In the genomic region with DNA sequence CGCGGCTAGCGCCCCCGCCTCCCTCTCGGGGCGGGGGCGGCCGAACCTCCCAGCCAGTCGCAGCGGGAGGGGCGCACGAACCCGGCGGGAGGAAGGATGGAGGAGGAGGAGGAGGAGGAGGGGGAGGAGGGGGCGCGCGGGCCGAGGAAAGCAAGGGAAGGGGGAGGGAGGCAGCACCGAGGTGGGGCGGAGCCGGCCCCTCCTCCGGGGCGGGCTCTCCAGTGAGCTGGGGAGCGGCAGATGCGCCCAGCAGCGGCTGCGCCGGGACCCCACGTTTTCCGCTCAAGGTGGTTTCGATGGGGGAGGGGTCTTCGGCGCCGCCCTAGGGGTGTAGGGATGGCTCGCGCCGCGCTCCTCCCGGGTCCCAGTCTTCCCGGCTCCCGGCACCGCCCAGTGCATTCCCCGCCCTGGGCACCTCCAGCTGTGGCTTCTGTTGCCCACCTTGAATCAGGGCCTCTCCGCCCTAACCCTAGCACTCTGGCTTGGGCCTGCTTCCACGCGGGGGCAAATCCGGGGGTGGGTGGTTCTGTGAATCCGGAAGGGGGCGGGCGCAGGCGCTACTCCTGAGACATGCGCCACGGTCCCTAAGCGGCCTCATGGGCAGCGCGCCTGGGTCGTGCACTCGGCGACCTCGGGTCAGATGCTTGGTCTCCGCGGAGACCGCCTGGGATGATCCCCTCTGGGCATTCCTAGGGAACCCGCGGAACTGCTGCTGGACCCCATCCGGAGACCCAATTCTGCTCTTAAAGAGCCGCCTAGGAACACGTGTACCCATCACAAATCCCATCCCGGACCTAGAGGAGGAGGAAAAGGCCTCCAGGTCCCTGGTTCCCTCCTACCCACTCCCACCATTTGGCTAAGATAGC, we compare ENCODE assay signal across 8 cellular contexts. TPM values are rescaled to one million over a fixed set of nuclear protein-coding genes. Genes with fewer than 3 reads are reported as not detected.
A peak's percentile ranks its signal among the peaks of the same experiment; 100 is the strongest.
DNase-seq lines count a peak whose midpoint lies in the region; ATAC-seq and TF ChIP-seq lines count a peak whose summit lies in the region.

A gene with protein sequence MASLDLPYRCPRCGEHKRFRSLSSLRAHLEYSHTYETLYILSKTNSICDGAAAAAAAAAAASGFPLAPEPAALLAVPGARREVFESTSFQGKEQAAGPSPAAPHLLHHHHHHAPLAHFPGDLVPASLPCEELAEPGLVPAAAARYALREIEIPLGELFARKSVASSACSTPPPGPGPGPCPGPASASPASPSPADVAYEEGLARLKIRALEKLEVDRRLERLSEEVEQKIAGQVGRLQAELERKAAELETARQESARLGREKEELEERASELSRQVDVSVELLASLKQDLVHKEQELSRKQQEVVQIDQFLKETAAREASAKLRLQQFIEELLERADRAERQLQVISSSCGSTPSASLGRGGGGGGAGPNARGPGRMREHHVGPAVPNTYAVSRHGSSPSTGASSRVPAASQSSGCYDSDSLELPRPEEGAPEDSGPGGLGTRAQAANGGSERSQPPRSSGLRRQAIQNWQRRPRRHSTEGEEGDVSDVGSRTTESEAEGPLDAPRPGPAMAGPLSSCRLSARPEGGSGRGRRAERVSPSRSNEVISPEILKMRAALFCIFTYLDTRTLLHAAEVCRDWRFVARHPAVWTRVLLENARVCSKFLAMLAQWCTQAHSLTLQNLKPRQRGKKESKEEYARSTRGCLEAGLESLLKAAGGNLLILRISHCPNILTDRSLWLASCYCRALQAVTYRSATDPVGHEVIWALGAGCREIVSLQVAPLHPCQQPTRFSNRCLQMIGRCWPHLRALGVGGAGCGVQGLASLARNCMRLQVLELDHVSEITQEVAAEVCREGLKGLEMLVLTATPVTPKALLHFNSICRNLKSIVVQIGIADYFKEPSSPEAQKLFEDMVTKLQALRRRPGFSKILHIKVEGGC (minus strand): TSS at position 183 of the 866 bp plus-strand sequence. CDS start 14,848 bp downstream, outside the sequence.

- TSS peak; percentile 76 for BruUV-seq in PC-9 (replicated peaks; lab: Mats Ljungman, UMichigan)

- intact Hi-C loops in PC-9 (cut with micrococcal nuclease; ENCODE audit: unreplicated experiment), result no loop called here

- peak; percentile 72 to 77 for ATAC-seq in CD4-positive, CD25-positive, alpha-beta regulatory T cell (ENCODE audit: low read depth in 2 of 2)
- ATAC-seq in HG03354 (IDR thresholded peaks at IDR 0.05; ENCODE audit: poor library complexity, severe bottlenecking, unreplicated experiment), result peak; percentile 74

- peak within 1 kb of the TSS; percentile 54 for H3K9ac ChIP-seq in parathyroid adenoma

- H3K9me2 ChIP-seq in PC-9 (ENCODE audit: insufficient read depth), result no peaks in the 10 kb centered on the region

- no peaks in the 10 kb centered on the region for H3K9me3 Mint-ChIP-seq in CD4-positive, CD25-positive, alpha-beta regulatory T cell

- CTCF ChIA-PET in PC-9 (lab: Charles Lee), result no interaction called here

- peaks cover 18% of the 10 kb centered on the region for H3K4me1 ChIP-seq in CD4-positive, CD25-positive, alpha-beta regulatory T cell (ENCODE audit: control insufficient read depth, insufficient read depth, low read length, poor library complexity, severe bottlenecking)
- H3K4me1 ChIP-seq in PC-9 (replicated peaks; ENCODE audit: insufficient read depth), result peaks cover 18% of the 10 kb centered on the region
- H3K4me1 ChIP-seq in parathyroid adenoma, result peaks cover 12% of the 10 kb centered on the region

- H3K27me3 ChIP-seq in CD4-positive, CD25-positive, alpha-beta regulatory T cell (ENCODE audit: control insufficient read depth, insufficient read depth, low read length), result peaks cover 8% of the 10 kb centered on the region
- no peaks in the 10 kb centered on the region for H3K27me3 ChIP-seq in PC-9 (ENCODE audit: insufficient read depth, low read depth)
- no peaks in the 10 kb centered on the region for H3K27me3 ChIP-seq in parathyroid adenoma (ENCODE audit: control insufficient read depth, insufficient read depth, low read length)

- peaks cover 4% of the 10 kb centered on the region for H3K36me3 Mint-ChIP-seq in CD4-positive, CD25-positive, alpha-beta regulatory T cell

- H4K20me1 ChIP-seq in PC-9 (ENCODE audit: insufficient read depth), result peaks cover 2% of the 10 kb centered on the region

- TF ChIP-seq CTCF in PC-9 (conservative IDR thresholded peaks at IDR 0.05) (no peak), foreskin fibroblast (IDR thresholded peaks at IDR 0.05; ENCODE audit: low read depth, low read length) (no peak), parathyroid adenoma (IDR thresholded peaks at IDR 0.05) (no peak)

- H3K27me3 Mint-ChIP-seq in CD4-positive, CD25-positive, alpha-beta regulatory T cell, result peaks cover 18% of the 10 kb centered on the region

- H3K4me3 ChIP-seq in CD4-positive, CD25-positive, alpha-beta regulatory T cell (ENCODE audit: low read depth, low read length), result peak within 1 kb of the TSS; percentile 41
- H3K4me3 ChIP-seq in PC-9 (peak within 1 kb of the TSS; percentile 97), foreskin fibroblast (ENCODE audit: low read depth in 1 of 2, low read length in 2 of 2) (peak within 1 kb of the TSS; percentile 62 to 63), parathyroid adenoma (ENCODE audit: low read depth, low read length) (peak within 1 kb of the TSS; percentile 48)

- H2AFZ ChIP-seq in PC-9 (peak within 1 kb of the TSS; percentile 93), parathyroid adenoma (peak within 1 kb of the TSS; percentile 93)

- no peaks in the 10 kb centered on the region for H3K9me3 ChIP-seq in CD4-positive, CD25-positive, alpha-beta regulatory T cell (ENCODE audit: control insufficient read depth in 2 of 2, low read length in 2 of 2)
- H3K9me3 ChIP-seq in PC-9 (ENCODE audit: insufficient read depth, low read depth) (no peaks in the 10 kb centered on the region), parathyroid adenoma (ENCODE audit: control insufficient read depth, low read length) (no peaks in the 10 kb centered on the region)

- H3K4me2 ChIP-seq in PC-9 (peak within 1 kb of the TSS; percentile 96), parathyroid adenoma (ENCODE audit: low read length) (peak within 1 kb of the TSS; percentile 73)

- H3K4me1 Mint-ChIP-seq in CD4-positive, CD25-positive, alpha-beta regulatory T cell, result peaks cover 0 to 28% (median 11%) of the 10 kb centered on the region in 4 donors

- POLR2A ChIA-PET in PC-9 (lab: Charles Lee; ENCODE audit: unreplicated experiment), result interaction anchor here (0.5 to 1.1 kb wide), 2 partner anchors 40 to 51 kb away, joined by 3 read pairs; a partner anchor contains a TSS

- H3K79me2 ChIP-seq in PC-9 (ENCODE audit: low read depth) (peaks cover 45% of the 10 kb centered on the region), parathyroid adenoma (no peaks in the 10 kb centered on the region)

- H3K4me3 Mint-ChIP-seq in CD4-positive, CD25-positive, alpha-beta regulatory T cell, result peak within 1 kb of the TSS; percentile 84 to 93 (median 88)

- H3F3A ChIP-seq in PC-9 (ENCODE audit: insufficient read depth, low read depth), result peaks cover 12% of the 10 kb centered on the region; the same call in 1 of the 2 replicates

- no peaks in the 10 kb centered on the region for H3K36me3 ChIP-seq in CD4-positive, CD25-positive, alpha-beta regulatory T cell (ENCODE audit: control insufficient read depth, insufficient read depth, low read length)
- H3K36me3 ChIP-seq in PC-9 (ENCODE audit: low read depth) (no peaks in the 10 kb centered on the region), parathyroid adenoma (ENCODE audit: control insufficient read depth, insufficient read depth, low read length) (no peaks in the 10 kb centered on the region)

- peak; percentile 58 to 83 (median 59) for DNase-seq in CD4-positive, CD25-positive, alpha-beta regulatory T cell
- DNase-seq in GM19238 (ENCODE audit: insufficient read length, low spot score) (peak; percentile 84), PC-9 (peak; percentile 46 to 65), foreskin fibroblast (peak in 1 of 2 donors; percentile 72), ureter (ENCODE audit: low spot score) (peak; percentile 54)
- peak; percentile 82 to 85 for DNase-seq in activated T-cell treated with anti-CD3 and anti-CD28 coated beads, Interleukin-2, amount 50 U/mL, for 48 hours

- H3K27ac ChIP-seq in CD4-positive, CD25-positive, alpha-beta regulatory T cell (ENCODE audit: insufficient read depth, low read length, poor library complexity, severe bottlenecking), result peak within 1 kb of the TSS; percentile 50
- H3K27ac ChIP-seq in PC-9 (peak within 1 kb of the TSS; percentile 36; the same call in 1 of the 2 replicates), parathyroid adenoma (peak within 1 kb of the TSS; percentile 43)

- H3K27ac Mint-ChIP-seq in CD4-positive, CD25-positive, alpha-beta regulatory T cell, result peak within 1 kb of the TSS in 1 of 3 donors; percentile 86

RNA-seq across cellular contexts. Expression of the gene that starts here (rescaled TPM):
- 17.4 TPM for total RNA-seq in CD4-positive, CD25-positive, alpha-beta regulatory T cell
- polyA plus RNA-seq in CD4-positive, CD25-positive, alpha-beta regulatory T cell, result 1 to 10 TPM in 2 of 4 donors, under 1 TPM in 2; 0.51 to 1.1 (median 0.95) TPM
- 16.4 and 25.8 TPM in 2 replicates for total RNA-seq in PC-9 (2021)
- 6.6 TPM for total RNA-seq in ureter

Comparison
In these comparisons a context has a peak if more than half of its experiments do, and no peak if none do; other contexts are left out.
1. H3K4me3 ChIP-seq: peak in every context shown above with its lines; median percentile 97 in PC-9; 62 in foreskin fibroblast; 48 in parathyroid adenoma; 41 in CD4-positive, CD25-positive, alpha-beta regulatory T cell.